In the genomic region with DNA sequence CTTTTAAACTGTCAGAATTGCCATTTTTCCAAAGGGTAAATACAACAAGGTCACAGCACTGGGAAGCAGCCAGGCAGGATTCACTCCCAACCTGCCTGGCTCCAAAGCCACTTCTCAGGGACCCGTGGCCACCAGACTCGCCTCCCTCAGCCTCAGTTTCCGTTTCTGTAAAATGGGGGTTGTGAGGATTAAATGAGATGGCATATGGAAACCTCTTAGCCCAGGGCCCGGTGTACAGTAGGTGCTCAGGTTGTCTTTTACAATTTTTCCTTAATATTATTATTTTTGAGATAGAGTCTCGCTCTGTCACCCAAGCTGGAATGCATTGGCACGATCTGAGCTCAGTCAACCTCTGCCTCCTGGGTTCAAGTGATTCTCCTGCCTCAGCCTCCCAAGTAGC, we compare ENCODE assay signal across 9 cellular contexts. TPM values are rescaled to one million over a fixed set of nuclear protein-coding genes. Genes with fewer than 3 reads are reported as not detected.
"Had no signal": no experiment of that assay in that cellular context is flagged by ENCODE, and none has a peak within 500 bp of the region (broad histone marks: within the 10 kb centered on the region; RNA-seq: fewer than 3 reads in every experiment).

No MANE protein-coding gene starts in this region.

- H3K4me3 ChIP-seq: GM23248, HAP-1 had no signal

- H3K4me1 ChIP-seq: HAP-1 had no signal

- H3K27ac ChIP-seq: GM23248, HL-60, KMS-11 had no signal

- H3K4me2 ChIP-seq: KMS-11 had no signal

- H3K9ac ChIP-seq: GM23248, KMS-11 had no signal

- H2AFZ ChIP-seq: GM23248 had no signal

- DNase-seq: GM23248, GOT3, IMR-90, KBM-7 had no signal

RNA-seq across cellular contexts. Expression of a gene that starts 22.0 kb away (rescaled TPM):
- total RNA-seq: GM23248, H4, HT1080, IMR-90 had no signal
- polyA plus RNA-seq: GM23248, IMR-90 had no signal

RNA-seq across cellular contexts. Expression of a gene that starts 27.7 kb away (rescaled TPM):
- total RNA-seq: GM23248 had no signal

RNA-seq across cellular contexts. Expression of a gene that starts 45.2 kb away (rescaled TPM):
- total RNA-seq: GM23248, H4, HT1080, IMR-90 had no signal
- polyA plus RNA-seq: GM23248, IMR-90 had no signal
